Comparison of ENCODE assay signal across 21 cellular contexts in genomic region chr13:57425531-57425930, GRCh38.
"Had no signal": no experiment of that assay in that cellular context is flagged by ENCODE, and none has a peak within 500 bp of the region (broad histone marks: within the 10 kb centered on the region; RNA-seq: fewer than 3 reads in every experiment).

No MANE protein-coding gene starts in this region.

- ATAC-seq: effector memory CD8-positive, alpha-beta T cell; esophagus mucosa; foreskin keratinocyte; gastrocnemius medialis; gastroesophageal sphincter; heart left ventricle; heart right ventricle had no signal

- DNase-seq: colonic mucosa; cortex of kidney; dermis blood vessel endothelial cell; dorsolateral prefrontal cortex; effector CD4-positive, alpha-beta T cell; effector CD8-positive, alpha-beta T cell; effector memory CD4-positive, alpha-beta T cell; effector memory CD8-positive, alpha-beta T cell; endodermal cell; erythroblast; esophagus squamous epithelium; foreskin fibroblast; foreskin keratinocyte; foreskin melanocyte; gastrocnemius medialis; glutamatergic neuron; head of caudate nucleus; heart left ventricle; heart right ventricle had no signal
